In genomic region chr10:21975378-21975990, GRCh38 we compare ENCODE assay signal across 15 cellular contexts. TPM values are rescaled to one million over a fixed set of nuclear protein-coding genes. Genes with fewer than 3 reads are reported as not detected.
A peak's percentile ranks its signal among the peaks of the same experiment; 100 is the strongest.
DNase-seq lines count a peak whose midpoint lies in the region; ATAC-seq and TF ChIP-seq lines count a peak whose summit lies in the region.
"Had no signal": no experiment of that assay in that cellular context is flagged by ENCODE, and none has a peak within 500 bp of the region (broad histone marks: within the 10 kb centered on the region; RNA-seq: fewer than 3 reads in every experiment).

No MANE protein-coding gene starts in this region.

- TF ChIP-seq EP300 in suprapubic skin (IDR thresholded peaks at IDR 0.05) = no peak

- ATAC-seq in HG02642 (IDR thresholded peaks at IDR 0.05; ENCODE audit: poor library complexity, unreplicated experiment) (no peak), GM21360 (IDR thresholded peaks at IDR 0.05; ENCODE audit: unreplicated experiment) (no peak)
- ATAC-seq: activated CD4-positive, alpha-beta T cell treated with anti-CD3 and anti-CD28 coated beads for 36 hours had no signal

- no peaks in the 10 kb centered on the region for H3K27me3 ChIP-seq in suprapubic skin
- H3K27me3 ChIP-seq: ovary had no signal

- H3K36me3 ChIP-seq in SK-N-MC (ENCODE audit: insufficient read depth, low read length) = no peaks in the 10 kb centered on the region
- no peaks in the 10 kb centered on the region for H3K36me3 ChIP-seq in suprapubic skin
- H3K36me3 ChIP-seq: left ventricle myocardium inferior, ovary had no signal

- TF ChIP-seq POLR2A in suprapubic skin (IDR thresholded peaks at IDR 0.05) = no peak

- H3K27me3 Mint-ChIP-seq in mesothelial cell of epicardium (ENCODE audit: low read depth) = no peaks in the 10 kb centered on the region
- H3K27me3 Mint-ChIP-seq: activated CD4-positive, alpha-beta T cell treated with anti-CD3 and anti-CD28 coated beads for 36 hours had no signal

- DNase-seq in DMS53 treated with DMSO at 0.1 percent for 48 hours (lab: John Stamatoyannopoulos, UW; ENCODE audit: unreplicated experiment) (peak; percentile 97), NCI-H2029 treated with DMSO at 0.1 percent for 48 hours (lab: John Stamatoyannopoulos, UW) (peak; percentile 87), SK-N-MC (ENCODE audit: low read depth, low spot score) (peak; percentile 35), mesothelial cell of epicardium (ENCODE audit: low spot score in 2 of 2, unreplicated experiment in 2 of 2) (no peak), OCI-M2 (lab: John Stamatoyannopoulos, UW; ENCODE audit: unreplicated experiment) (no peak), suprapubic skin (ENCODE audit: low spot score in 2 of 2) (no peak)
- DNase-seq: activated CD4-positive, alpha-beta T cell treated with anti-CD3 and anti-CD28 coated beads for 36 hours; effector memory CD4-positive, alpha-beta T cell; glutamatergic neuron; KG1; left ventricle myocardium inferior; ovary had no signal

- no peak overlapping the region for H3K4me3 Mint-ChIP-seq in mesothelial cell of epicardium
- H3K4me3 Mint-ChIP-seq: activated CD4-positive, alpha-beta T cell treated with anti-CD3 and anti-CD28 coated beads for 36 hours had no signal

- H3K9me3 ChIP-seq in SK-N-MC (ENCODE audit: low read depth, low read length) (no peaks in the 10 kb centered on the region), suprapubic skin (no peaks in the 10 kb centered on the region)
- H3K9me3 ChIP-seq: left ventricle myocardium inferior, ovary had no signal

- H3K4me1 Mint-ChIP-seq in mesothelial cell of epicardium = peaks cover 43% of the 10 kb centered on the region

- H3K27ac Mint-ChIP-seq in mesothelial cell of epicardium = peak overlapping the region; percentile 56
- H3K27ac Mint-ChIP-seq: activated CD4-positive, alpha-beta T cell treated with anti-CD3 and anti-CD28 coated beads for 36 hours had no signal

- WGBS in suprapubic skin = 58% methylated on average over 1 of the region's 1 CpG

- H3K9ac ChIP-seq in SK-N-MC (ENCODE audit: insufficient read length) = no peak overlapping the region

- H3K4me1 ChIP-seq in suprapubic skin = peaks cover 2% of the 10 kb centered on the region

- H3K9me3 Mint-ChIP-seq in mesothelial cell of epicardium = no peaks in the 10 kb centered on the region
- H3K9me3 Mint-ChIP-seq: brain had no signal

- TF ChIP-seq CTCF in mesothelial cell of epicardium (IDR thresholded peaks at IDR 0.05; ENCODE audit: unreplicated experiment) = no peak
- no peak for TF ChIP-seq CTCF in suprapubic skin (IDR thresholded peaks at IDR 0.05)

- peak overlapping the region; percentile 78 for H3K27ac ChIP-seq in SK-N-MC
- no peak overlapping the region for H3K27ac ChIP-seq in suprapubic skin
- H3K27ac ChIP-seq: left ventricle myocardium inferior, ovary had no signal

- H3K36me3 Mint-ChIP-seq in mesothelial cell of epicardium = no peaks in the 10 kb centered on the region
- H3K36me3 Mint-ChIP-seq: brain had no signal

- peak overlapping the region; percentile 52; the same call in 1 of the 2 replicates for H3K4me3 ChIP-seq in SK-N-MC
- no peak overlapping the region for H3K4me3 ChIP-seq in suprapubic skin
- H3K4me3 ChIP-seq: left ventricle myocardium inferior, ovary had no signal

RNA-seq across cellular contexts. Expression of gene DNAJC1, which starts 28.0 kb away (rescaled TPM):
- total RNA-seq in mesothelial cell of epicardium (23.7 to 27.2 TPM (median 26.2 TPM) in 3 replicates), suprapubic skin (10 to 100 TPM; 30.6 to 70.0 (median 61.0) TPM)

Comparison
In these comparisons a context has a peak if more than half of its experiments do, and no peak if none do; other contexts are left out.
1. DNase-seq: peak in DMS53 treated with DMSO at 0.1 percent for 48 hours (single experiment), NCI-H2029 treated with DMSO at 0.1 percent for 48 hours (single experiment) and SK-N-MC (single experiment); none in mesothelial cell of epicardium (0 of 2), OCI-M2 (single experiment) and suprapubic skin (0 of 2).